8 cellular contexts compared by ENCODE assay signal in genomic region chr14:20469242-20469889, GRCh38. TPM values are rescaled to one million over a fixed set of nuclear protein-coding genes. Genes with fewer than 3 reads are reported as not detected.
A peak's percentile ranks its signal among the peaks of the same experiment; 100 is the strongest.
DNase-seq lines count a peak whose midpoint lies in the region; ATAC-seq and TF ChIP-seq lines count a peak whose summit lies in the region.

Gene PNP (plus strand): TSS chr14:20469406. CDS start chr14:20469525, 119 bp downstream.

- H3K9ac ChIP-seq in mammary epithelial cell (ENCODE audit: insufficient read depth, low read length), result peak within 1 kb of the TSS; percentile 85

- H3K79me2 ChIP-seq in mammary epithelial cell (ENCODE audit: insufficient read depth, low read length), result peaks cover 51% of the 10 kb centered on the region

- dilution Hi-C loops in mammary epithelial cell (cut with HindIII; ENCODE audit: low sequenced_read_pairs), result no loop called here

- H3K27me3 ChIP-seq in mammary epithelial cell (ENCODE audit: insufficient read depth, low read length), result no peaks in the 10 kb centered on the region

- 0% methylated on average over 9 of the region's 40 CpGs for WGBS in mammary epithelial cell (ENCODE audit: low coverage, missing lambda C conversion rate)

- DNase-seq in AG08396 (ENCODE audit: low spot score) (peak; percentile 96), NCI-H2227 treated with DMSO at 0.1 percent for 48 hours (lab: John Stamatoyannopoulos, UW) (peak; percentile 89), mammary epithelial cell (peak; percentile 88), iPS-NIHi7 (ENCODE audit: extremely low spot score) (peak; percentile 97), smooth muscle cell of the brain vasculature (ENCODE audit: low read depth, low spot score) (peak; percentile 43)

- TF ChIP-seq POLR2A in GM18951 (IDR thresholded peaks at IDR 0.05; ENCODE audit: extremely low read depth, insufficient read depth, insufficient read length), result peak; percentile 100

- intact Hi-C loops in mammary epithelial cell (cut with micrococcal nuclease), result loop anchor here (1.0 kb wide), 1 partner anchor 8 kb away; the partner anchor contains the start of gene PIP4P1

- peak within 1 kb of the TSS; percentile 81 for H3K4me3 ChIP-seq in WI38 (ENCODE audit: low read depth, low read length)
- H3K4me3 ChIP-seq in mammary epithelial cell (replicated peaks in 1 of 3; ENCODE audit: insufficient read depth in 1 of 3, low read depth in 2 of 3, low read length in 3 of 3), result peak within 1 kb of the TSS; percentile 55 to 83 (median 79)

- H3K4me2 ChIP-seq in mammary epithelial cell (ENCODE audit: insufficient read depth, low read depth, low read length), result peak within 1 kb of the TSS; percentile 81

- in situ Hi-C loops in GM18951 (cut with MboI; ENCODE audit: low sequenced_read_pairs, unreplicated experiment), result no loop called here
- in situ Hi-C loops in mammary epithelial cell (cut with MboI; ENCODE audit: low sequenced_read_pairs in 2 of 2), result loop anchor here in 1 of 2 donors (25.0 kb wide), 2 partner anchors 132 to 143 kb away; partner anchors contain the start of genes CCNB1IP1 and PARP2

- H3K27ac ChIP-seq in mammary epithelial cell (ENCODE audit: insufficient read depth, low read depth, low read length), result peak within 1 kb of the TSS; percentile 74

- no peaks in the 10 kb centered on the region for H4K20me1 ChIP-seq in mammary epithelial cell (ENCODE audit: insufficient read depth, low read length)

- peaks cover 18% of the 10 kb centered on the region for H3K36me3 ChIP-seq in mammary epithelial cell (ENCODE audit: insufficient read depth, low read length)

- no peak for TF ChIP-seq CTCF in WI38 (IDR thresholded peaks at IDR 0.05; ENCODE audit: low read depth, low read length)
- no peak for TF ChIP-seq CTCF in mammary epithelial cell (conservative IDR thresholded peaks at IDR 0.05 in 1 of 2, IDR thresholded peaks at IDR 0.05 in 1 of 2; ENCODE audit: extremely low read depth in 1 of 2, insufficient read depth in 1 of 2, low read depth in 1 of 2, low read length in 2 of 2)

- H3K9me3 ChIP-seq in mammary epithelial cell (replicated peaks; ENCODE audit: insufficient read depth, low read length), result no peaks in the 10 kb centered on the region

- ATAC-seq in HG03175 (IDR thresholded peaks at IDR 0.05; ENCODE audit: unreplicated experiment), result peak; percentile 94

- BruUV-seq in mammary epithelial cell (replicated peaks; lab: Mats Ljungman, UMichigan), result TSS peak; percentile 87

- H3K4me1 ChIP-seq in mammary epithelial cell (ENCODE audit: insufficient read depth, low read length), result peaks cover 7% of the 10 kb centered on the region

- peak within 1 kb of the TSS; percentile 66 for H2AFZ ChIP-seq in mammary epithelial cell (ENCODE audit: low read depth, low read length)

- CTCF ChIA-PET in mammary epithelial cell (lab: Charles Lee; ENCODE audit: low non-redundant PET), result no interaction called here

RNA-seq across cellular contexts. Expression of gene PNP, which starts in this region (rescaled TPM):
- total RNA-seq in mammary epithelial cell, result 100 to 1,000 TPM in 1 of 2 donors, 10 to 100 TPM in 1; 52.8 to 106 TPM
- 256 TPM for polyA plus RNA-seq in mammary epithelial cell
- 121 TPM for polyA minus RNA-seq in mammary epithelial cell

Comparison
In these comparisons a context has a peak if more than half of its experiments do, and no peak if none do; other contexts are left out.
1. Peak in every context shown above with its lines: DNase-seq, ATAC-seq, H3K4me3 ChIP-seq and H3K27ac ChIP-seq.
2. DNase-seq: peak in every context shown above with its lines; median percentile 97 in iPS-NIHi7; 96 in AG08396; 89 in NCI-H2227 treated with DMSO at 0.1 percent for 48 hours; 88 in mammary epithelial cell; 43 in smooth muscle cell of the brain vasculature.